In the genomic region with DNA sequence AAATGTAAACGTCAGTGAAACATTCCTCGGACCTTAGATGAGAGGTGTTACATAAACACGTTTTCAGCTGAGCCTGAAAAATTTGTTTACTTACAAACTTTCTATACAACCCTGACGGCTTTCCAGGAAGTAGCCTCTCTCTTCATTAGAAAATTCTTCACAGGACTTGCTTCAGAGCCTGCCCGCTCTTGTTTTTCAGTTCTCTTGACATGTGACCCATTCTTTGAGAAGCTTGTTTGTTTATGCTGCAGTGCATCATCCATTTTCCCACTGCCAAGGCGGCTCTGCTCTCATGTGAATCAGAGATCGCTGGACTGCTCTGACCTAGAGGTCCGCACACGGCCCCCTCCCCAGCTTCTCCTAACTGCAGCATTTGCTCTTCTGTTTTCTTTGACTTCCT, we compare ENCODE assay signal across 9 cellular contexts. TPM values are rescaled to one million over a fixed set of nuclear protein-coding genes. Genes with fewer than 3 reads are reported as not detected.
A peak's percentile ranks its signal among the peaks of the same experiment; 100 is the strongest.
DNase-seq lines count a peak whose midpoint lies in the region; ATAC-seq lines count a peak whose summit lies in the region.
"Had no signal": no experiment of that assay in that cellular context is flagged by ENCODE, and none has a peak within 500 bp of the region (broad histone marks: within the 10 kb centered on the region; RNA-seq: fewer than 3 reads in every experiment).

No MANE protein-coding gene starts in this region.

- peak; percentile 23 for DNase-seq in EH (ENCODE audit: low read depth)
- DNase-seq in amniotic epithelial cell (ENCODE audit: low read depth) = peak; percentile 83
- peak; percentile 72 for DNase-seq in globus pallidus (ENCODE audit: low spot score)
- peak; percentile 52 for DNase-seq in pons (ENCODE audit: low spot score)
- DNase-seq in SK-N-DZ (ENCODE audit: low spot score) = no peak
- no peak for DNase-seq in NCI-H1436 (lab: John Stamatoyannopoulos, UW)
- DNase-seq in activated CD4-positive, CD25-positive, alpha-beta regulatory T cell treated with anti-CD3 and anti-CD28 coated beads, Interleukin-2, amount 50 U/mL, for 72 hours = no peak
- DNase-seq: NCI-H2171 had no signal

- ATAC-seq in GM18870 (IDR thresholded peaks at IDR 0.05; ENCODE audit: unreplicated experiment) = no peak

RNA-seq across cellular contexts. Expression of gene ARHGAP42, which starts 47.9 kb away (rescaled TPM):
- 4.6 and 4.9 TPM in 2 replicates for polyA plus RNA-seq in SK-N-DZ (2014; cell fraction: cytosol; rRNA removed)
- polyA plus RNA-seq in SK-N-DZ (2014; cell fraction: nucleus; rRNA removed) = 2.9 and 6.6 TPM in 2 replicates

Comparison
In these comparisons a context has a peak if more than half of its experiments do, and no peak if none do; other contexts are left out.
1. DNase-seq: peak in EH (single experiment), amniotic epithelial cell (single experiment), globus pallidus (single experiment) and pons (single experiment); none in SK-N-DZ (single experiment), NCI-H1436 (single experiment) and activated CD4-positive, CD25-positive, alpha-beta regulatory T cell treated with anti-CD3 and anti-CD28 coated beads, Interleukin-2, amount 50 U/mL, for 72 hours (single experiment).